In the genomic region with DNA sequence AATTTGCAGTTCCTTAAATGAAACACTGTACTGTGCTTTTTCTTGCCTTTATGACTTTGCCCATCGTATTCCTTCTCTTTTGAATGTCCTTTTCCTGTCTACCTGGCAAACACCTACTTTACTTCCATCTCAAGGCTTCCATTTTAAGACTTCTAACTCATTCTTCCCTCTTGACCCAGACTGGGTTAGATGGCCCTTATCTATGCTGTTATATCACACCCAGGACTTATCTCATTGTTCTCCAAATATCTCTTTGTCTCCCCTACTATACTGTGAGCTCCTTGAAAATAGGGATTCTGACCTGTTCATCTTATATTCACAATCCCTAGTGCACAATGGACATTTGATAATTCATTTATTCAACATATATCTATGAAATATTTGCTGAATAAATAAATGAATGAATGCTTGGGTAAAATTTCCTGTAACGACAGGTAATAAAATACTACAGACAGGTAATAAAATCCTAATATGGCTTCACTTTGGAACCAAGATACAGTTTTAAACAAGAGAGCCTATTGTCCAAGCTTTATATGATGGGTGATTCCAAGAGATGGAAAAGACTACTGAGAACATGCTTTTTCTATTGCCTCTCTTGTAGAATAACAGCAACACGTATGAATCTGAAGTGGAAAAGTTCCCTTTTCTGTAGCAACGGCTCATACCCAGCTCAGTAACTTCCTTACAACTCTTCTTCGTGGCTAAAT, we compare ENCODE assay signal across 15 cellular contexts. TPM values are rescaled to one million over a fixed set of nuclear protein-coding genes. Genes with fewer than 3 reads are reported as not detected.
DNase-seq lines count a peak whose midpoint lies in the region; ATAC-seq and TF ChIP-seq lines count a peak whose summit lies in the region.
"Had no signal": no experiment of that assay in that cellular context is flagged by ENCODE, and none has a peak within 500 bp of the region (broad histone marks: within the 10 kb centered on the region; RNA-seq: fewer than 3 reads in every experiment).

No MANE protein-coding gene starts in this region.

- intact Hi-C loops in MCF 10A (cut with micrococcal nuclease) (no loop called here), breast epithelium (cut with DNase I; ENCODE audit: low total_unique reads) (no loop called here), mucosa of descending colon (cut with DNase I, micrococcal nuclease) (no loop called here), transverse colon (cut with DNase I; ENCODE audit: low total_unique reads) (no loop called here)

- in situ Hi-C loops in transverse colon (cut with MboI; ENCODE audit: low pct_ligation_motif_present in 1 of 4, low pct_unique_long_range_greater_than_20kb in 1 of 4, low sequenced_read_pairs in 3 of 4), result no loop called here

- TF ChIP-seq CTCF in MCF 10A (IDR thresholded peaks at IDR 0.05; ENCODE audit: unreplicated experiment), result no peak
- no peak for TF ChIP-seq CTCF in breast epithelium (IDR thresholded peaks at IDR 0.05)
- no peak for TF ChIP-seq CTCF in VCaP (conservative IDR thresholded peaks at IDR 0.05)
- TF ChIP-seq CTCF in mucosa of descending colon (IDR thresholded peaks at IDR 0.05), result no peak
- no peak for TF ChIP-seq CTCF in transverse colon (IDR thresholded peaks at IDR 0.05)

- no peak for TF ChIP-seq EP300 in transverse colon (IDR thresholded peaks at IDR 0.05; ENCODE audit: low read depth)

- H3K27ac ChIP-seq in breast epithelium (no peak overlapping the region), VCaP (peak overlapping the region; percentile 46), transverse colon (peak overlapping the region; percentile 73 to 78 (median 75))
- H3K27ac ChIP-seq: GM23248 had no signal

- POLR2A ChIA-PET in MCF 10A (lab: Yijun Ruan, JAX), result interaction anchor here (0.9 to 1.5 kb wide), 2 partner anchors 21 to 23 kb away, joined by 3 to 6 read pairs; a partner anchor contains a TSS

- H3K9me3 Mint-ChIP-seq in MCF 10A (ENCODE audit: unreplicated experiment), result no peaks in the 10 kb centered on the region
- H3K9me3 Mint-ChIP-seq: CD4-positive, alpha-beta T cell had no signal

- no peaks in the 10 kb centered on the region for H3K36me3 ChIP-seq in breast epithelium
- H3K36me3 ChIP-seq in mucosa of descending colon (ENCODE audit: low read depth), result peaks cover 4% of the 10 kb centered on the region
- peaks cover 0 to 11% (median 0%) of the 10 kb centered on the region in 4 donors for H3K36me3 ChIP-seq in transverse colon

- H3K4me1 ChIP-seq in breast epithelium, result no peaks in the 10 kb centered on the region
- peaks cover 42% of the 10 kb centered on the region for H3K4me1 ChIP-seq in mucosa of descending colon (ENCODE audit: low read depth)
- peaks cover 0 to 48% (median 20%) of the 10 kb centered on the region in 4 donors for H3K4me1 ChIP-seq in transverse colon

- H3K4me3 Mint-ChIP-seq in MCF 10A (ENCODE audit: unreplicated experiment), result no peak overlapping the region
- H3K4me3 Mint-ChIP-seq: B cell; CD4-positive, alpha-beta T cell had no signal

- CTCF ChIA-PET in MCF 10A (lab: Yijun Ruan, JAX), result interaction anchor here (0.6 kb wide), 1 partner anchor 13 kb away, joined by 3 read pairs; no protein-coding TSS in a partner anchor

- H3K4me3 ChIP-seq in breast epithelium (no peak overlapping the region), mucosa of descending colon (no peak overlapping the region), transverse colon (no peak overlapping the region)
- H3K4me3 ChIP-seq: GM23248 had no signal

- H3K4me1 Mint-ChIP-seq in MCF 10A (ENCODE audit: insufficient read depth, unreplicated experiment), result no peaks in the 10 kb centered on the region

- no TSS peak for BruUV-seq in MCF 10A (replicated peaks; lab: Mats Ljungman, UMichigan)

- peaks cover 55% of the 10 kb centered on the region for H3K36me3 Mint-ChIP-seq in MCF 10A (ENCODE audit: insufficient read depth, unreplicated experiment)

- no peak for DNase-seq in MCF 10A (ENCODE audit: unreplicated experiment)
- DNase-seq in breast epithelium (ENCODE audit: low spot score in 2 of 2), result no peak
- DNase-seq in mucosa of descending colon, result no peak
- no peak for DNase-seq in transverse colon
- DNase-seq in activated gamma-delta T cell (lab: John Stamatoyannopoulos, UW), result no peak
- no peak for DNase-seq in cerebellum (ENCODE audit: low spot score)
- DNase-seq: C1 segment of cervical spinal cord; Calu3; CD4-positive, alpha-beta T cell; DMS 273 treated with DMSO at 0.1 percent for 48 hours; GM23248 had no signal

- 56 to 57% methylated on average over 5 of the region's 5 CpGs for WGBS in transverse colon (ENCODE audit: low coverage in 1 of 2), 2 donors

- H3K9me3 ChIP-seq in breast epithelium, result no peaks in the 10 kb centered on the region
- H3K9me3 ChIP-seq in mucosa of descending colon, result no peaks in the 10 kb centered on the region
- H3K9me3 ChIP-seq in transverse colon, result no peaks in the 10 kb centered on the region

- peak overlapping the region; percentile 72 for H3K27ac Mint-ChIP-seq in MCF 10A (ENCODE audit: low read depth, unreplicated experiment)
- H3K27ac Mint-ChIP-seq: B cell; CD4-positive, alpha-beta T cell had no signal

- ATAC-seq in mucosa of descending colon (peak; percentile 82), GM18873 (IDR thresholded peaks at IDR 0.05; ENCODE audit: low FRiP score, unreplicated experiment) (no peak)
- ATAC-seq: HCT116 had no signal

- H3K27me3 ChIP-seq in breast epithelium, result no peaks in the 10 kb centered on the region
- H3K27me3 ChIP-seq in transverse colon, result no peaks in the 10 kb centered on the region

- H3K27me3 Mint-ChIP-seq in MCF 10A (ENCODE audit: insufficient read depth, unreplicated experiment), result no peaks in the 10 kb centered on the region
- H3K27me3 Mint-ChIP-seq: B cell; CD4-positive, alpha-beta T cell had no signal

- no peak for TF ChIP-seq POLR2A in breast epithelium (IDR thresholded peaks at IDR 0.05)
- TF ChIP-seq POLR2A in transverse colon (IDR thresholded peaks at IDR 0.05), result no peak

RNA-seq across cellular contexts. Expression of a gene that starts 22.7 kb away (rescaled TPM):
- total RNA-seq in MCF 10A (2022) (41.0 and 44.7 TPM in 2 replicates), breast epithelium (10 to 100 TPM; 12.5 to 23.7 (median 22.9) TPM), mucosa of descending colon (10 to 100 TPM; 28.7 to 42.9 (median 33.1) TPM), transverse colon (10 to 100 TPM; 35.0 to 57.9 (median 46.5) TPM), cerebellum (25.2 TPM)

RNA-seq across cellular contexts. Expression of a gene that starts 22.8 kb away (rescaled TPM):
- total RNA-seq in MCF 10A (2022) (3.9 and 4.2 TPM in 2 replicates), breast epithelium (1 to 10 TPM; 1.1 to 2.8 (median 2.3) TPM), mucosa of descending colon (1 to 10 TPM in 2 of 3 donors, under 1 TPM in 1; 0.58 to 2.3 (median 1.3) TPM), transverse colon (1 to 10 TPM in 2 of 4 donors, under 1 TPM in 1, not detected in 1; 0.20 to 3.0 (median 2.4) TPM), cerebellum (13.8 TPM)
- total RNA-seq: GM23248 had no signal

Comparison
In these comparisons a context has a peak if more than half of its experiments do, and no peak if none do; other contexts are left out.
1. H3K27ac ChIP-seq: peak in VCaP (single experiment) and transverse colon (4 of 4); none in breast epithelium (0 of 2).